11 cellular contexts compared by ENCODE assay signal in genomic region chr18:62844850-62845643, GRCh38.
DNase-seq lines count a peak whose midpoint lies in the region; ATAC-seq, FAIRE-seq and TF ChIP-seq lines count a peak whose summit lies in the region.
"Had no signal": no experiment of that assay in that cellular context is flagged by ENCODE, and none has a peak within 500 bp of the region (broad histone marks: within the 10 kb centered on the region; RNA-seq: fewer than 3 reads in every experiment).

No MANE protein-coding gene starts in this region.

- RAD21 ChIA-PET in GM12878 (lab: Charles Lee; ENCODE audit: unreplicated experiment) = interaction anchor here (1.5 kb wide), 1 partner anchor 113 kb away, joined by 3 read pairs; no protein-coding TSS in a partner anchor

- in situ Hi-C loops in GM12878 (cut with MboI) = no loop called here

- H3K36me3 ChIP-seq in GM12878 (ENCODE audit: control insufficient read depth in 2 of 2, insufficient read depth in 2 of 2, low read length in 1 of 2) = no peaks in the 10 kb centered on the region
- H3K36me3 ChIP-seq: ovary, uterus had no signal

- peak; percentile 80 for ATAC-seq in GM18502 (IDR thresholded peaks at IDR 0.05; ENCODE audit: poor library complexity, unreplicated experiment)
- ATAC-seq in GM19468 (IDR thresholded peaks at IDR 0.05; ENCODE audit: extremely low read depth, unreplicated experiment) = peak; percentile 73
- peak; percentile 55 for ATAC-seq in HG03280 (IDR thresholded peaks at IDR 0.05; ENCODE audit: unreplicated experiment)
- peak; percentile 77 for ATAC-seq in GM12878

- H4K20me1 ChIP-seq in GM12878 (ENCODE audit: control insufficient read depth, insufficient read depth) = no peaks in the 10 kb centered on the region

- TF ChIP-seq EP300 in GM12878 (IDR thresholded peaks at IDR 0.05; ENCODE audit: borderline replicate concordance in 1 of 2, control insufficient read depth in 1 of 2, low read depth in 2 of 2, low read length in 2 of 2) = no peak

- no TSS peak for BruUV-seq in GM12878 (replicated peaks; lab: Mats Ljungman, UMichigan)

- intact Hi-C loops in GM12878 (cut with micrococcal nuclease; ENCODE audit: unreplicated experiment) = no loop called here

- H3K79me2 ChIP-seq in GM12878 (ENCODE audit: control insufficient read depth, insufficient read depth, low read length) = no peaks in the 10 kb centered on the region

- SMC1A ChIA-PET in GM12878 (lab: Charles Lee; ENCODE audit: uncharacterized antibody, unreplicated experiment) = interaction anchor here (1.0 to 1.7 kb wide), 4 partner anchors 24 to 114 kb away, joined by 3 to 4 read pairs (median 4); no protein-coding TSS in a partner anchor

- 27% methylated on average over 7 of the region's 7 CpGs for WGBS in GM12878 (ENCODE audit: insufficient coverage, insufficient replicate concordance, low lambda C conversion rate, missing lambda C conversion rate)

- peak overlapping the region; percentile 48 for H2AFZ ChIP-seq in GM12878 (ENCODE audit: control insufficient read depth, low read depth, low read length)

- H3K4me3 ChIP-seq in GM12878 = peak overlapping the region; percentile 48; the same call in 1 of the 2 replicates
- H3K4me3 ChIP-seq: ovary, uterus had no signal

- peak overlapping the region; percentile 8 for H3K9ac ChIP-seq in GM12878 (ENCODE audit: control insufficient read depth, insufficient read depth, low read length)

- TF ChIP-seq RAD21 in GM12878 (IDR thresholded peaks at IDR 0.05; ENCODE audit: insufficient read depth, low read depth, low read length) = no peak

- peak overlapping the region; percentile 59 for H3K27ac ChIP-seq in GM12878 (ENCODE audit: control insufficient read depth, insufficient read depth)
- H3K27ac ChIP-seq: ovary, uterus had no signal

- peaks cover 17% of the 10 kb centered on the region for H3K4me1 ChIP-seq in GM12878 (ENCODE audit: control insufficient read depth, insufficient read depth, low read length)
- H3K4me1 ChIP-seq: uterus had no signal

- peak; percentile 76 for FAIRE-seq in GM12878 (lab: Jason Lieb, UNC)

- peak overlapping the region; percentile 85 for H3K4me2 ChIP-seq in GM12878 (ENCODE audit: control insufficient read depth, insufficient read depth)

- DNase-seq in GM12878 (ENCODE audit: low read depth, low spot score) (no peak), SW 1271 (lab: John Stamatoyannopoulos, UW) (no peak), KG1 (lab: John Stamatoyannopoulos, UW) (no peak), NCI-H524 treated with DMSO at 0.1 percent for 48 hours (lab: John Stamatoyannopoulos, UW) (no peak), Ammon's horn (ENCODE audit: low spot score) (no peak)
- DNase-seq: NCI-H2081 treated with DMSO at 0.1 percent for 48 hours, ovary, uterus had no signal

- no peak for TF ChIP-seq POLR2A in GM12878 (IDR thresholded peaks at IDR 0.05; ENCODE audit: low read depth, low read length)

- H3K27me3 ChIP-seq in GM12878 (replicated peaks in 1 of 2; ENCODE audit: control insufficient read depth in 2 of 2, insufficient read depth in 2 of 2, low read length in 1 of 2) = no peaks in the 10 kb centered on the region
- H3K27me3 ChIP-seq: ovary, uterus had no signal

- POLR2A ChIA-PET in GM12878 (lab: Charles Lee) = interaction anchor here (0.5 to 0.9 kb wide), 4 partner anchors 12 to 266 kb away, joined by 3 to 10 read pairs (median 6); no protein-coding TSS in a partner anchor

- no peak for TF ChIP-seq CTCF in GM12878 (IDR thresholded peaks at IDR 0.05 in 2 of 3, conservative IDR thresholded peaks at IDR 0.05 in 1 of 3; ENCODE audit: control insufficient read depth in 2 of 3, extremely low read depth in 1 of 3, insufficient read depth in 1 of 3, low read depth in 3 of 3, low read length in 3 of 3)

- H3K9me3 ChIP-seq in GM12878 (replicated peaks; ENCODE audit: control insufficient read depth, insufficient read depth, low read length) = no peaks in the 10 kb centered on the region; the same call in 2 of the 3 replicates
- H3K9me3 ChIP-seq: ovary, uterus had no signal

- CTCF ChIA-PET in GM12878 (lab: Yijun Ruan, JAX) = no interaction called here

TF ChIP-seq in GM12878, 131 proteins besides CTCF, POLR2A, EP300 and RAD21 (continues in another document):
- TF ChIP-seq ZNF217 (IDR thresholded peaks at IDR 0.05) (no peak), ATF2 (IDR thresholded peaks at IDR 0.05; ENCODE audit: low read length) (no peak; the same call in 1 of the 2 replicates), E2F8 (IDR thresholded peaks at IDR 0.05; ENCODE audit: low read depth, partially characterized antibody) (no peak), ATF3 (IDR thresholded peaks at IDR 0.05; ENCODE audit: borderline replicate concordance, extremely low read depth, low read depth, low read length) (no peak), SRF (IDR thresholded peaks at IDR 0.05; ENCODE audit: low read depth in 2 of 2, low read length in 2 of 2) (no peak), SMC3 (IDR thresholded peaks at IDR 0.05; ENCODE audit: borderline replicate concordance, low read length) (no peak), SP1 (IDR thresholded peaks at IDR 0.05; ENCODE audit: low read depth, low read length) (no peak), NR2C2 (IDR thresholded peaks at IDR 0.05; ENCODE audit: borderline replicate concordance, control insufficient read depth, insufficient read length, low read depth) (no peak), POLR2AphosphoS5 (IDR thresholded peaks at IDR 0.05; ENCODE audit: low read length) (no peak), POU2F2 (IDR thresholded peaks at IDR 0.05; ENCODE audit: borderline replicate concordance, low read depth, low read length) (no peak), ZBED1 (IDR thresholded peaks at IDR 0.05; ENCODE audit: borderline replicate concordance) (no peak), ELK1 (IDR thresholded peaks at IDR 0.05; ENCODE audit: low read depth, low read length) (no peak), WRNIP1 (IDR thresholded peaks at IDR 0.05; ENCODE audit: borderline replicate concordance, low read depth, low read length) (no peak), CBX3 (IDR thresholded peaks at IDR 0.05; ENCODE audit: borderline replicate concordance, low read depth) (no peak)
